ENCODE assay signal across 15 cellular contexts in genomic region chr22:39927544-39927943, GRCh38. TPM values are rescaled to one million over a fixed set of nuclear protein-coding genes. Genes with fewer than 3 reads are reported as not detected.
DNase-seq lines count a peak whose midpoint lies in the region; ATAC-seq and TF ChIP-seq lines count a peak whose summit lies in the region.
"Had no signal": no experiment of that assay in that cellular context is flagged by ENCODE, and none has a peak within 500 bp of the region (broad histone marks: within the 10 kb centered on the region; RNA-seq: fewer than 3 reads in every experiment).

No MANE protein-coding gene starts in this region.

- CTCF ChIA-PET in WTC11 (lab: Charles Lee): interaction anchor here (0.6 to 6.5 kb wide), 7 partner anchors 11 to 109 kb away, joined by 3 to 47 read pairs (median 4); no protein-coding TSS in a partner anchor
- CTCF ChIA-PET in PC-9 (lab: Charles Lee): no interaction called here

- no peaks in the 10 kb centered on the region for H3F3A ChIP-seq in PC-9 (ENCODE audit: insufficient read depth, low read depth)

- no peaks in the 10 kb centered on the region for H3K27me3 Mint-ChIP-seq in WTC11 (ENCODE audit: low read depth)

- no peaks in the 10 kb centered on the region for H4K20me1 ChIP-seq in PC-9 (ENCODE audit: insufficient read depth)

- no peak overlapping the region for H3K4me3 ChIP-seq in PC-9
- H3K4me3 ChIP-seq: thoracic aorta had no signal

- no peaks in the 10 kb centered on the region for H3K9me2 ChIP-seq in PC-9 (ENCODE audit: insufficient read depth)

- no peaks in the 10 kb centered on the region for H3K9me3 Mint-ChIP-seq in WTC11

- intact Hi-C loops in PC-9 (cut with micrococcal nuclease; ENCODE audit: unreplicated experiment): no loop called here

- no peaks in the 10 kb centered on the region for H3K36me3 ChIP-seq in PC-9 (ENCODE audit: low read depth)
- H3K36me3 ChIP-seq: thoracic aorta had no signal

- peak; percentile 32; the same call in 2 of the 3 replicates for TF ChIP-seq CTCF in GM12872 (IDR thresholded peaks at IDR 0.05; ENCODE audit: insufficient read depth, low read depth, low read length)
- TF ChIP-seq CTCF in WTC11 (IDR thresholded peaks at IDR 0.05): peak; percentile 40; the same call in 1 of the 2 replicates
- TF ChIP-seq CTCF in PC-9 (conservative IDR thresholded peaks at IDR 0.05): no peak

- ATAC-seq in WTC11: peak; percentile 96
- no peak for ATAC-seq in GM21737 (IDR thresholded peaks at IDR 0.05; ENCODE audit: unreplicated experiment)
- ATAC-seq: left cardiac atrium had no signal

- DNase-seq in NCI-H146 (lab: John Stamatoyannopoulos, UW): peak; percentile 11
- DNase-seq in NCI-H146 treated with DMSO at 0.1 percent for 48 hours (lab: John Stamatoyannopoulos, UW; ENCODE audit: unreplicated experiment): no peak
- peak; percentile 53 for DNase-seq in WTC11 (ENCODE audit: low spot score)
- peak; percentile 13 for DNase-seq in mucosa of gallbladder (ENCODE audit: low spot score)
- DNase-seq in PC-9: no peak
- no peak for DNase-seq in effector CD8-positive, alpha-beta T cell (lab: John Stamatoyannopoulos, UW)
- DNase-seq: HCEC 1CT, left cardiac atrium, NCI-H524 treated with DMSO at 0.1 percent for 48 hours, T1000 had no signal

- no peaks in the 10 kb centered on the region for H3K9me3 ChIP-seq in PC-9 (ENCODE audit: insufficient read depth, low read depth)
- H3K9me3 ChIP-seq: thoracic aorta had no signal

- no peak overlapping the region for H3K4me2 ChIP-seq in PC-9

- H3K4me1 ChIP-seq in PC-9 (replicated peaks; ENCODE audit: insufficient read depth): no peaks in the 10 kb centered on the region

- H3K4me1 Mint-ChIP-seq in WTC11: peaks cover 17% of the 10 kb centered on the region

- POLR2A ChIA-PET in WTC11 (lab: Charles Lee) (no interaction called here), PC-9 (lab: Charles Lee; ENCODE audit: unreplicated experiment) (interaction anchor here (0.7 kb wide), 1 partner anchor 10 kb away, joined by 10 read pairs; no protein-coding TSS in a partner anchor)

- peaks cover 93% of the 10 kb centered on the region for H3K27me3 ChIP-seq in PC-9 (ENCODE audit: insufficient read depth, low read depth)

- H3K27ac Mint-ChIP-seq in WTC11: no peak overlapping the region

- H2AFZ ChIP-seq in PC-9: no peak overlapping the region

- H3K79me2 ChIP-seq in PC-9 (ENCODE audit: low read depth): no peaks in the 10 kb centered on the region

- no peak overlapping the region for H3K4me3 Mint-ChIP-seq in WTC11

- BruUV-seq in PC-9 (replicated peaks; lab: Mats Ljungman, UMichigan): no TSS peak

- H3K36me3 Mint-ChIP-seq in WTC11: no peaks in the 10 kb centered on the region

- H3K27ac ChIP-seq in PC-9: no peak overlapping the region
- H3K27ac ChIP-seq: 22Rv1, thoracic aorta had no signal

TF ChIP-seq in WTC11, 78 proteins besides CTCF, POLR2A, EP300 and RAD21:
- TF ChIP-seq AR (CRISPR knock-in tag; IDR thresholded peaks at IDR 0.05) (no peak), ZNF219 (CRISPR knock-in tag; IDR thresholded peaks at IDR 0.05; ENCODE audit: borderline replicate concordance) (no peak), NR1H2 (CRISPR knock-in tag; IDR thresholded peaks at IDR 0.05) (no peak), GRHL2 (CRISPR knock-in tag; IDR thresholded peaks at IDR 0.05; ENCODE audit: insufficient replicate concordance, severe bottlenecking) (no peak), GTF2I (CRISPR knock-in tag; conservative IDR thresholded peaks at IDR 0.05) (no peak), E2F4 (CRISPR knock-in tag; IDR thresholded peaks at IDR 0.05; ENCODE audit: borderline replicate concordance, low read depth) (no peak), FOXP4 (CRISPR knock-in tag; IDR thresholded peaks at IDR 0.05) (no peak), ZNF138 (CRISPR knock-in tag; conservative IDR thresholded peaks at IDR 0.05) (no peak), TEAD4 (CRISPR knock-in tag; IDR thresholded peaks at IDR 0.05) (no peak), ZNF416 (CRISPR knock-in tag; IDR thresholded peaks at IDR 0.05) (no peak), NFATC4 (CRISPR knock-in tag; IDR thresholded peaks at IDR 0.05) (no peak)
TF ChIP-seq in WTC11: peak in this region for 0.

RNA-seq across cellular contexts. Expression of gene GRAP2, which starts 26.7 kb away (rescaled TPM):
- total RNA-seq in WTC11 (2021): 0.33 to 0.92 TPM (median 0.64 TPM) in 3 replicates
- 9.8 TPM for total RNA-seq in mucosa of gallbladder
- not detected in 2 replicates for total RNA-seq in PC-9 (2021)
- total RNA-seq: glomerular endothelial cell had no signal

RNA-seq across cellular contexts. Expression of gene TMA7B, which starts 32.7 kb away (rescaled TPM):
- not detected in 3 replicates for total RNA-seq in WTC11 (2021)
- 0.66 TPM for total RNA-seq in mucosa of gallbladder
- total RNA-seq in PC-9 (2021): not detected in 2 replicates
- total RNA-seq: glomerular endothelial cell, left cardiac atrium had no signal

RNA-seq across cellular contexts. Expression of gene ENTHD1, which starts 34.0 kb away (rescaled TPM):
- total RNA-seq in WTC11 (2021) (not detected in 3 replicates), mucosa of gallbladder (0.09 TPM), PC-9 (2021) (not detected in 2 replicates)
- total RNA-seq: glomerular endothelial cell, left cardiac atrium, thoracic aorta had no signal

Comparison
In these comparisons a context has a peak if more than half of its experiments do, and no peak if none do; other contexts are left out.
1. DNase-seq: peak in NCI-H146 (single experiment), WTC11 (single experiment) and mucosa of gallbladder (single experiment); none in NCI-H146 treated with DMSO at 0.1 percent for 48 hours (single experiment), PC-9 (0 of 2) and effector CD8-positive, alpha-beta T cell (single experiment).